In the genomic region with DNA sequence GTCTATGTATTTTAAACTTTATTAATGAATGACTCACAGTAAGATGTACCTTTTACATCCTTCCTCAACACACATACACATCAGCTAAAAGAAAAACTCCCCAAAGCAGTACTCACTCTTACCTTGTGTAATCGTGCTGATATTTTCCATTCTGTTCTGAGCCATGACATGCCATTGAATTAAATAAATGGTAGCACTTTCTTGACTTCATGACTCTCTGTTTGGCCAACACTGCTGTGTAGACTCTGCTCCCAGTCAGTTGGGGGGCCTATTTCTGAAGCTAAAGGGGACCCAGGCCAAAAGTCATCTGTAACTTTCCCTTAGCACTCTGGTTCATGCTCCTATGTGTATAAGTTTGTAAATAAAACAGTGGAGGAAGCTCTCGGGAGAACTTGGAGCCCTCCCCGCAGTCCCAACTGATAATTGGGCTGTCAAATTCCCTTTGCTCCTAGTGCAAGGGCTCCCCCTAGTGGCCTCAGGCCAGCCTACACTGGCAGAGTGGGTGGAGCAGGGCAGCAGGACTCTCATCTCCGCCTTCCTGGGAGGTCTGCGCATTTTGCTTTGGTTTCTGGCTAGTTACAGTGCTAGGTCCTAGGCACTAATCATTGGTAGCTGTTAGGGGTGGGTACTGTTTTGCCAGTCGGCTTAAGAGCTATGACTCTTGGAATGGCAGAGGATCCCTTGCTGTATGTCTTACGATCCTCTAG, we compare ENCODE assay signal across 1 cellular context.
TF ChIP-seq lines count a peak whose summit lies in the region.

No MANE protein-coding gene starts in this region.

TF ChIP-seq in HepG2, 621 proteins besides CTCF, POLR2A, EP300 and RAD21 (continued from another document and continues in another):
- TF ChIP-seq, protein P1, sequence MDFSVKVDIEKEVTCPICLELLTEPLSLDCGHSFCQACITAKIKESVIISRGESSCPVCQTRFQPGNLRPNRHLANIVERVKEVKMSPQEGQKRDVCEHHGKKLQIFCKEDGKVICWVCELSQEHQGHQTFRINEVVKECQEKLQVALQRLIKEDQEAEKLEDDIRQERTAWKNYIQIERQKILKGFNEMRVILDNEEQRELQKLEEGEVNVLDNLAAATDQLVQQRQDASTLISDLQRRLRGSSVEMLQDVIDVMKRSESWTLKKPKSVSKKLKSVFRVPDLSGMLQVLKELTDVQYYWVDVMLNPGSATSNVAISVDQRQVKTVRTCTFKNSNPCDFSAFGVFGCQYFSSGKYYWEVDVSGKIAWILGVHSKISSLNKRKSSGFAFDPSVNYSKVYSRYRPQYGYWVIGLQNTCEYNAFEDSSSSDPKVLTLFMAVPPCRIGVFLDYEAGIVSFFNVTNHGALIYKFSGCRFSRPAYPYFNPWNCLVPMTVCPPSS (IDR thresholded peaks at IDR 0.05): no peak
- TF ChIP-seq THRA (CRISPR knock-in tag; IDR thresholded peaks at IDR 0.05; ENCODE audit: borderline replicate concordance): no peak; the same call in 1 of the 2 replicates
- TF ChIP-seq RELA (CRISPR knock-in tag; IDR thresholded peaks at IDR 0.05): no peak
- TF ChIP-seq, protein P2, sequence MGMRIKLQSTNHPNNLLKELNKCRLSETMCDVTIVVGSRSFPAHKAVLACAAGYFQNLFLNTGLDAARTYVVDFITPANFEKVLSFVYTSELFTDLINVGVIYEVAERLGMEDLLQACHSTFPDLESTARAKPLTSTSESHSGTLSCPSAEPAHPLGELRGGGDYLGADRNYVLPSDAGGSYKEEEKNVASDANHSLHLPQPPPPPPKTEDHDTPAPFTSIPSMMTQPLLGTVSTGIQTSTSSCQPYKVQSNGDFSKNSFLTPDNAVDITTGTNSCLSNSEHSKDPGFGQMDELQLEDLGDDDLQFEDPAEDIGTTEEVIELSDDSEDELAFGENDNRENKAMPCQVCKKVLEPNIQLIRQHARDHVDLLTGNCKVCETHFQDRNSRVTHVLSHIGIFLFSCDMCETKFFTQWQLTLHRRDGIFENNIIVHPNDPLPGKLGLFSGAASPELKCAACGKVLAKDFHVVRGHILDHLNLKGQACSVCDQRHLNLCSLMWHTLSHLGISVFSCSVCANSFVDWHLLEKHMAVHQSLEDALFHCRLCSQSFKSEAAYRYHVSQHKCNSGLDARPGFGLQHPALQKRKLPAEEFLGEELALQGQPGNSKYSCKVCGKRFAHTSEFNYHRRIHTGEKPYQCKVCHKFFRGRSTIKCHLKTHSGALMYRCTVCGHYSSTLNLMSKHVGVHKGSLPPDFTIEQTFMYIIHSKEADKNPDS (CRISPR knock-in tag; IDR thresholded peaks at IDR 0.05): no peak
- no peak for TF ChIP-seq NKX3-1 (CRISPR knock-in tag; IDR thresholded peaks at IDR 0.05)
- no peak for TF ChIP-seq ZNF749 (CRISPR knock-in tag; IDR thresholded peaks at IDR 0.05; ENCODE audit: borderline replicate concordance)
- TF ChIP-seq, protein P3, sequence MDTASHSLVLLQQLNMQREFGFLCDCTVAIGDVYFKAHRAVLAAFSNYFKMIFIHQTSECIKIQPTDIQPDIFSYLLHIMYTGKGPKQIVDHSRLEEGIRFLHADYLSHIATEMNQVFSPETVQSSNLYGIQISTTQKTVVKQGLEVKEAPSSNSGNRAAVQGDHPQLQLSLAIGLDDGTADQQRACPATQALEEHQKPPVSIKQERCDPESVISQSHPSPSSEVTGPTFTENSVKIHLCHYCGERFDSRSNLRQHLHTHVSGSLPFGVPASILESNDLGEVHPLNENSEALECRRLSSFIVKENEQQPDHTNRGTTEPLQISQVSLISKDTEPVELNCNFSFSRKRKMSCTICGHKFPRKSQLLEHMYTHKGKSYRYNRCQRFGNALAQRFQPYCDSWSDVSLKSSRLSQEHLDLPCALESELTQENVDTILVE (CRISPR knock-in tag; IDR thresholded peaks at IDR 0.05): no peak
- 0 out of 2 replicates have a peak, but pooled peaks have one; percentile 31 for TF ChIP-seq ZNF614 (CRISPR knock-in tag; IDR thresholded peaks at IDR 0.05; ENCODE audit: borderline replicate concordance)
- no peak for TF ChIP-seq ZFP36 (IDR thresholded peaks at IDR 0.05; ENCODE audit: borderline replicate concordance, low read depth, low read length, partially characterized antibody)
- no peak for TF ChIP-seq ZNF282 (IDR thresholded peaks at IDR 0.05; ENCODE audit: partially characterized antibody)
- no peak for TF ChIP-seq TRIM24 (CRISPR knock-in tag; IDR thresholded peaks at IDR 0.05)
- TF ChIP-seq ZBTB7A (CRISPR knock-in tag; IDR thresholded peaks at IDR 0.05): no peak
- no peak for TF ChIP-seq ZNF839 (CRISPR knock-in tag; IDR thresholded peaks at IDR 0.05; ENCODE audit: borderline replicate concordance)
- no peak for TF ChIP-seq ZSCAN30 (CRISPR knock-in tag; IDR thresholded peaks at IDR 0.05)
- TF ChIP-seq, protein P4, sequence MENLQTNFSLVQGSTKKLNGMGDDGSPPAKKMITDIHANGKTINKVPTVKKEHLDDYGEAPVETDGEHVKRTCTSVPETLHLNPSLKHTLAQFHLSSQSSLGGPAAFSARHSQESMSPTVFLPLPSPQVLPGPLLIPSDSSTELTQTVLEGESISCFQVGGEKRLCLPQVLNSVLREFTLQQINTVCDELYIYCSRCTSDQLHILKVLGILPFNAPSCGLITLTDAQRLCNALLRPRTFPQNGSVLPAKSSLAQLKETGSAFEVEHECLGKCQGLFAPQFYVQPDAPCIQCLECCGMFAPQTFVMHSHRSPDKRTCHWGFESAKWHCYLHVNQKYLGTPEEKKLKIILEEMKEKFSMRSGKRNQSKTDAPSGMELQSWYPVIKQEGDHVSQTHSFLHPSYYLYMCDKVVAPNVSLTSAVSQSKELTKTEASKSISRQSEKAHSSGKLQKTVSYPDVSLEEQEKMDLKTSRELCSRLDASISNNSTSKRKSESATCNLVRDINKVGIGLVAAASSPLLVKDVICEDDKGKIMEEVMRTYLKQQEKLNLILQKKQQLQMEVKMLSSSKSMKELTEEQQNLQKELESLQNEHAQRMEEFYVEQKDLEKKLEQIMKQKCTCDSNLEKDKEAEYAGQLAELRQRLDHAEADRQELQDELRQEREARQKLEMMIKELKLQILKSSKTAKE (CRISPR knock-in tag; IDR thresholded peaks at IDR 0.05; ENCODE audit: borderline replicate concordance): no peak
- TF ChIP-seq, protein P5, sequence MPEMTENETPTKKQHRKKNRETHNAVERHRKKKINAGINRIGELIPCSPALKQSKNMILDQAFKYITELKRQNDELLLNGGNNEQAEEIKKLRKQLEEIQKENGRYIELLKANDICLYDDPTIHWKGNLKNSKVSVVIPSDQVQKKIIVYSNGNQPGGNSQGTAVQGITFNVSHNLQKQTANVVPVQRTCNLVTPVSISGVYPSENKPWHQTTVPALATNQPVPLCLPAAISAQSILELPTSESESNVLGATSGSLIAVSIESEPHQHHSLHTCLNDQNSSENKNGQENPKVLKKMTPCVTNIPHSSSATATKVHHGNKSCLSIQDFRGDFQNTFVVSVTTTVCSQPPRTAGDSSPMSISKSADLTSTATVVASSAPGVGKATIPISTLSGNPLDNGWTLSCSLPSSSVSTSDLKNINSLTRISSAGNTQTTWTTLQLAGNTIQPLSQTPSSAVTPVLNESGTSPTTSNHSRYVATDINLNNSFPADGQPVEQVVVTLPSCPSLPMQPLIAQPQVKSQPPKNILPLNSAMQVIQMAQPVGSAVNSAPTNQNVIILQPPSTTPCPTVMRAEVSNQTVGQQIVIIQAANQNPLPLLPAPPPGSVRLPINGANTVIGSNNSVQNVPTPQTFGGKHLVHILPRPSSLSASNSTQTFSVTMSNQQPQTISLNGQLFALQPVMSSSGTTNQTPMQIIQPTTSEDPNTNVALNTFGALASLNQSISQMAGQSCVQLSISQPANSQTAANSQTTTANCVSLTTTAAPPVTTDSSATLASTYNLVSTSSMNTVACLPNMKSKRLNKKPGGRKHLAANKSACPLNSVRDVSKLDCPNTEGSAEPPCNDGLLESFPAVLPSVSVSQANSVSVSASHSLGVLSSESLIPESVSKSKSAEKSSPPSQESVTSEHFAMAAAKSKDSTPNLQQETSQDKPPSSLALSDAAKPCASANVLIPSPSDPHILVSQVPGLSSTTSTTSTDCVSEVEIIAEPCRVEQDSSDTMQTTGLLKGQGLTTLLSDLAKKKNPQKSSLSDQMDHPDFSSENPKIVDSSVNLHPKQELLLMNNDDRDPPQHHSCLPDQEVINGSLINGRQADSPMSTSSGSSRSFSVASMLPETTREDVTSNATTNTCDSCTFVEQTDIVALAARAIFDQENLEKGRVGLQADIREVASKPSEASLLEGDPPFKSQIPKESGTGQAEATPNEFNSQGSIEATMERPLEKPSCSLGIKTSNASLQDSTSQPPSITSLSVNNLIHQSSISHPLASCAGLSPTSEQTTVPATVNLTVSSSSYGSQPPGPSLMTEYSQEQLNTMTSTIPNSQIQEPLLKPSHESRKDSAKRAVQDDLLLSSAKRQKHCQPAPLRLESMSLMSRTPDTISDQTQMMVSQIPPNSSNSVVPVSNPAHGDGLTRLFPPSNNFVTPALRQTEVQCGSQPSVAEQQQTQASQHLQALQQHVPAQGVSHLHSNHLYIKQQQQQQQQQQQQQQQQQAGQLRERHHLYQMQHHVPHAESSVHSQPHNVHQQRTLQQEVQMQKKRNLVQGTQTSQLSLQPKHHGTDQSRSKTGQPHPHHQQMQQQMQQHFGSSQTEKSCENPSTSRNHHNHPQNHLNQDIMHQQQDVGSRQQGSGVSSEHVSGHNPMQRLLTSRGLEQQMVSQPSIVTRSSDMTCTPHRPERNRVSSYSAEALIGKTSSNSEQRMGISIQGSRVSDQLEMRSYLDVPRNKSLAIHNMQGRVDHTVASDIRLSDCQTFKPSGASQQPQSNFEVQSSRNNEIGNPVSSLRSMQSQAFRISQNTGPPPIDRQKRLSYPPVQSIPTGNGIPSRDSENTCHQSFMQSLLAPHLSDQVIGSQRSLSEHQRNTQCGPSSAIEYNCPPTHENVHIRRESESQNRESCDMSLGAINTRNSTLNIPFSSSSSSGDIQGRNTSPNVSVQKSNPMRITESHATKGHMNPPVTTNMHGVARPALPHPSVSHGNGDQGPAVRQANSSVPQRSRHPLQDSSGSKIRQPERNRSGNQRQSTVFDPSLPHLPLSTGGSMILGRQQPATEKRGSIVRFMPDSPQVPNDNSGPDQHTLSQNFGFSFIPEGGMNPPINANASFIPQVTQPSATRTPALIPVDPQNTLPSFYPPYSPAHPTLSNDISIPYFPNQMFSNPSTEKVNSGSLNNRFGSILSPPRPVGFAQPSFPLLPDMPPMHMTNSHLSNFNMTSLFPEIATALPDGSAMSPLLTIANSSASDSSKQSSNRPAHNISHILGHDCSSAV (CRISPR knock-in tag; IDR thresholded peaks at IDR 0.05; ENCODE audit: borderline replicate concordance): no peak
- no peak for TF ChIP-seq PRDM15 (CRISPR knock-in tag; IDR thresholded peaks at IDR 0.05)
- TF ChIP-seq IKZF4 (CRISPR knock-in tag; IDR thresholded peaks at IDR 0.05; ENCODE audit: borderline replicate concordance, low read depth, not compliant biosample characterization): no peak
- TF ChIP-seq RORA (CRISPR knock-in tag; IDR thresholded peaks at IDR 0.05): no peak
- peak; percentile 57 for TF ChIP-seq ZMYM4 (CRISPR knock-in tag; IDR thresholded peaks at IDR 0.05)
- TF ChIP-seq LBX2 (CRISPR knock-in tag; IDR thresholded peaks at IDR 0.05; ENCODE audit: borderline replicate concordance): no peak
- no peak for TF ChIP-seq ZNF512 (CRISPR knock-in tag; IDR thresholded peaks at IDR 0.05)
